Comparison of ENCODE assay signal across 14 cellular contexts in the genomic region with DNA sequence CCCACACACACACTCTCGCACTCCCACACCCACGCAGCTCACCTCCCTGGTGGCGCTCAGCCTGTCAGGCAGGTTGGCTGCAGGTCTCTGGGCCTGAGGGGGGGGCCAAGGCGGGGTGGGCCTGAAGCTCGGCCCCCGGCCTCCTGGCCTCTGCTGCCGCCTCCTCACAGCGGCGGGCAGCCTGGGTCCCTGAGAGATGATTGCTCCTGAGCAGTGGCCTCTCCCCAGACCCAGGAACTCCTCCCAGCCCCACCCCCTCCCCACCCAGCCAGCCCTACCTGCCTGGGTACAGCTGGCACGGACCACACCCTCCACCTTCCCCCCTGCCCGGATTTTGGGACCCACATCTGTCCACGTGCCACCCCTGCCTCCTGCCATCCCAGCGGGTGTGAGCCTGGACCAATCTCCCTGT.
"Had no signal": no experiment of that assay in that cellular context is flagged by ENCODE, and none has a peak within 500 bp of the region (broad histone marks: within the 10 kb centered on the region; RNA-seq: fewer than 3 reads in every experiment).

No MANE protein-coding gene starts in this region.

- H3K27me3 ChIP-seq: hepatocyte had no signal

- DNase-seq: activated CD4-positive, alpha-beta T cell treated with anti-CD3 and anti-CD28 coated beads, Interleukin-2, amount 50 U/mL, for 1 hour; activated CD8-positive, alpha-beta memory T cell treated with anti-CD3 and anti-CD28 coated beads for 24 hours; activated naive CD4-positive, alpha-beta T cell treated with Interleukin-2 at 50 U/mL for 16 hours; activated T-cell treated with anti-CD3 and anti-CD28 coated beads for 4 hours; aorta; dermis blood vessel endothelial cell; effector memory CD8-positive, alpha-beta T cell; kidney glomerular epithelial cell; nephron progenitor cell; stimulated activated CD4-positive, alpha-beta T cell treated with anti-CD3 and anti-CD28 coated beads, Interleukin-12 subunit alpha, Interleukin-12 subunit beta, amount 100 ng/mL, for 4 hours; stimulated activated naive B cell treated with anti-CD40 and anti-IgM and Interleukin-4, amounts not matched to agents 10 μg/mL and 1 μg/mL and 100 μg/mL, for 72 hours had no signal

- H3K4me3 Mint-ChIP-seq: effector memory CD8-positive, alpha-beta T cell; nephron progenitor cell; stimulated activated naive B cell treated with anti-CD40 and anti-IgM and Interleukin-4, amounts not matched to agents 10 μg/mL and 1 μg/mL and 100 μg/mL, for 72 hours had no signal

- H2AFZ ChIP-seq: hepatocyte had no signal

- H3K27ac ChIP-seq: hepatocyte, tibial nerve had no signal

- H3K79me2 ChIP-seq: hepatocyte had no signal

- ATAC-seq: activated CD4-positive, CD25-positive, alpha-beta regulatory T cell treated with anti-CD3 and anti-CD28 coated beads, Interleukin-2, amount 50 U/mL, for 24 hours; effector memory CD8-positive, alpha-beta T cell; stimulated activated naive B cell treated with anti-CD40 and anti-IgM and Interleukin-4, amounts not matched to agents 10 μg/mL and 1 μg/mL and 100 μg/mL, for 72 hours had no signal

- H3K4me3 ChIP-seq: hepatocyte, tibial nerve had no signal

- H3K9me3 Mint-ChIP-seq: effector memory CD8-positive, alpha-beta T cell; nephron progenitor cell; stimulated activated naive B cell treated with anti-CD40 and anti-IgM and Interleukin-4, amounts not matched to agents 10 μg/mL and 1 μg/mL and 100 μg/mL, for 72 hours had no signal

- H3K27me3 Mint-ChIP-seq: stimulated activated naive B cell treated with anti-CD40 and anti-IgM and Interleukin-4, amounts not matched to agents 10 μg/mL and 1 μg/mL and 100 μg/mL, for 72 hours had no signal

- H3K9me3 ChIP-seq: tibial nerve had no signal

- H3K4me2 ChIP-seq: hepatocyte had no signal

- H3K27ac Mint-ChIP-seq: effector memory CD8-positive, alpha-beta T cell; nephron progenitor cell; stimulated activated naive B cell treated with anti-CD40 and anti-IgM and Interleukin-4, amounts not matched to agents 10 μg/mL and 1 μg/mL and 100 μg/mL, for 72 hours had no signal
